In genomic region chr19:51224898-51225377, GRCh38 we compare ENCODE assay signal across 1 cellular context.
TF ChIP-seq lines count a peak whose summit lies in the region.

Gene CD33, plus strand, starts transcription at chr19:51225080. Its CDS starts 39 bp downstream, at chr19:51225119.

TF ChIP-seq in K562, 482 proteins besides CTCF, POLR2A, EP300 and RAD21 (continued from another document):
- TF ChIP-seq, protein P1, sequence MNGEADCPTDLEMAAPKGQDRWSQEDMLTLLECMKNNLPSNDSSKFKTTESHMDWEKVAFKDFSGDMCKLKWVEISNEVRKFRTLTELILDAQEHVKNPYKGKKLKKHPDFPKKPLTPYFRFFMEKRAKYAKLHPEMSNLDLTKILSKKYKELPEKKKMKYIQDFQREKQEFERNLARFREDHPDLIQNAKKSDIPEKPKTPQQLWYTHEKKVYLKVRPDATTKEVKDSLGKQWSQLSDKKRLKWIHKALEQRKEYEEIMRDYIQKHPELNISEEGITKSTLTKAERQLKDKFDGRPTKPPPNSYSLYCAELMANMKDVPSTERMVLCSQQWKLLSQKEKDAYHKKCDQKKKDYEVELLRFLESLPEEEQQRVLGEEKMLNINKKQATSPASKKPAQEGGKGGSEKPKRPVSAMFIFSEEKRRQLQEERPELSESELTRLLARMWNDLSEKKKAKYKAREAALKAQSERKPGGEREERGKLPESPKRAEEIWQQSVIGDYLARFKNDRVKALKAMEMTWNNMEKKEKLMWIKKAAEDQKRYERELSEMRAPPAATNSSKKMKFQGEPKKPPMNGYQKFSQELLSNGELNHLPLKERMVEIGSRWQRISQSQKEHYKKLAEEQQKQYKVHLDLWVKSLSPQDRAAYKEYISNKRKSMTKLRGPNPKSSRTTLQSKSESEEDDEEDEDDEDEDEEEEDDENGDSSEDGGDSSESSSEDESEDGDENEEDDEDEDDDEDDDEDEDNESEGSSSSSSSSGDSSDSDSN (IDR thresholded peaks at IDR 0.05; ENCODE audit: borderline replicate concordance in 1 of 2, low read depth in 2 of 2, low read length in 2 of 2) = peak; percentile 81 to 94; a peak in 3 of 4 replicates
- TF ChIP-seq FOXP1 (CRISPR knock-in tag; IDR thresholded peaks at IDR 0.05) (0 out of 2 replicates have a peak, but pooled peaks have one; percentile 7), PHF20 (IDR thresholded peaks at IDR 0.05; ENCODE audit: partially characterized antibody) (peak; percentile 87), MTA3 (IDR thresholded peaks at IDR 0.05; ENCODE audit: borderline replicate concordance) (peak; percentile 25; the same call in 1 of the 2 replicates), MAX (CRISPR knock-in tag; IDR thresholded peaks at IDR 0.05) (0 out of 2 replicates have a peak, but pooled peaks have one; percentile 19)
